24 cellular contexts compared by ENCODE assay signal in the genomic region with DNA sequence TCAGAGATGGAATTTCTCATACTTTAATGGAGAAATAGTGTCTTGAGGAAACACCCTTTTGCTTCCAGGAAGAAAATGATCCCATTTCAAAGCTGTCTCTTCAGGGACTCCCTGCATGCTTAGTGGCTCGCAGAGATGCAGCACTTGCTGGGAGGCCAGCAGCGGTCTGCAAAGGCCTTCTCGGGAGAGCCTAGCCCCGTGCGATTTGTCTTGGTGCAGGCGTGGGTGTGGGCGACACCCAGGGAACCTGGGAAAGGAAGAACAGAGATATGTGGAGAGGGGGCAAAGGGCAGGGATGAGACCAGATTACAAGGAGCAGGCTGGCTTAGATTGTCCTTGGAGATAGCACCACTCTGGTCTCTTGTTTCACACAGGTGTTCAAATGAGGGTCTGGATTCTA.
DNase-seq lines count a peak whose midpoint lies in the region; ATAC-seq and TF ChIP-seq lines count a peak whose summit lies in the region.
"Had no signal": no experiment of that assay in that cellular context is flagged by ENCODE, and none has a peak within 500 bp of the region (broad histone marks: within the 10 kb centered on the region; RNA-seq: fewer than 3 reads in every experiment).

No MANE protein-coding gene starts in this region.

- WGBS in mesendoderm (ENCODE audit: extremely low coverage, insufficient coverage, low lambda C conversion rate): no CpG with 5 or more reads among the region's 7 CpGs
- WGBS in suprapubic skin: 84% methylated on average over 7 of the region's 7 CpGs

- H4K8ac ChIP-seq in mesendoderm (ENCODE audit: low read depth, low read length): no peak overlapping the region

- H3K4ac ChIP-seq in mesendoderm (ENCODE audit: low read depth, low read length): no peak overlapping the region

- H3K36me3 ChIP-seq in mesendoderm (ENCODE audit: control insufficient read depth, insufficient read depth, low read length): no peaks in the 10 kb centered on the region
- no peaks in the 10 kb centered on the region for H3K36me3 ChIP-seq in suprapubic skin
- H3K36me3 ChIP-seq: BLaER1 treated with 17β-estradiol and CSF1 and Interleukin-3, amounts not matched to agents 10 nM and 100 nM; lower lobe of right lung; ovary had no signal

- peak overlapping the region; percentile 54 for H3K4me3 ChIP-seq in epithelial cell of proximal tubule (ENCODE audit: low read depth, low read length)
- H3K4me3 ChIP-seq in mesendoderm (ENCODE audit: low read length): no peak overlapping the region
- H3K4me3 ChIP-seq in suprapubic skin: peak overlapping the region; percentile 41
- H3K4me3 ChIP-seq: BLaER1 treated with 17β-estradiol and CSF1 and Interleukin-3, amounts not matched to agents 10 nM and 100 nM; SK-N-MC had no signal

- POLR2A ChIA-PET in WTC11 (lab: Charles Lee): interaction anchor here (1.1 kb wide), 1 partner anchor 11 kb away, joined by 3 read pairs; no protein-coding TSS in a partner anchor

- H3K4me3 Mint-ChIP-seq in WTC11: peak overlapping the region; percentile 65
- H3K4me3 Mint-ChIP-seq: natural killer cell treated with Interleukin-12 subunit alpha and Interleukin-12 subunit beta and Interleukin-15 and Interleukin-18, amount 100 ng/mL, for 72 hours; stimulated activated naive B cell treated with anti-CD40 and anti-IgM and Interleukin-4, amounts not matched to agents 10 μg/mL and 1 μg/mL and 100 μg/mL, for 72 hours had no signal

- TF ChIP-seq EP300 in suprapubic skin (IDR thresholded peaks at IDR 0.05): no peak

- H2AK5ac ChIP-seq in mesendoderm (ENCODE audit: low read length): no peak overlapping the region

- CTCF ChIA-PET in WTC11 (lab: Charles Lee): interaction anchor here (1.0 to 5.5 kb wide), 6 partner anchors 11 to 343 kb away, joined by 4 to 41 read pairs (median 6); no protein-coding TSS in a partner anchor

- no peaks in the 10 kb centered on the region for H3K9me3 ChIP-seq in suprapubic skin
- H3K9me3 ChIP-seq: lower lobe of right lung had no signal

- peaks cover 10% of the 10 kb centered on the region for H3K9me3 Mint-ChIP-seq in WTC11

- H3K79me2 ChIP-seq in mesendoderm (ENCODE audit: control insufficient read depth, insufficient read depth, low read length): no peaks in the 10 kb centered on the region

- TF ChIP-seq POLR2A in suprapubic skin (IDR thresholded peaks at IDR 0.05): no peak

- no peak overlapping the region for H2BK15ac ChIP-seq in mesendoderm (replicated peaks; ENCODE audit: low read depth)

- peaks cover 86% of the 10 kb centered on the region for H3K27me3 Mint-ChIP-seq in WTC11 (ENCODE audit: low read depth)

- peaks cover 12% of the 10 kb centered on the region for H3K4me1 ChIP-seq in mesendoderm (ENCODE audit: control insufficient read depth, low read depth, low read length)
- H3K4me1 ChIP-seq in suprapubic skin: peaks cover 5% of the 10 kb centered on the region
- H3K4me1 ChIP-seq: lower lobe of right lung had no signal

- no peak; the same call in 1 of the 2 replicates for ATAC-seq in WTC11
- ATAC-seq in GM21367 (IDR thresholded peaks at IDR 0.05; ENCODE audit: unreplicated experiment): no peak
- no peak for ATAC-seq in HG02981 (IDR thresholded peaks at IDR 0.05; ENCODE audit: unreplicated experiment)
- ATAC-seq: natural killer cell treated with Interleukin-12 subunit alpha and Interleukin-12 subunit beta and Interleukin-15 and Interleukin-18, amount 100 ng/mL, for 72 hours; stimulated activated naive B cell treated with anti-CD40 and anti-IgM and Interleukin-4, amounts not matched to agents 10 μg/mL and 1 μg/mL and 100 μg/mL, for 72 hours had no signal

- peak overlapping the region; percentile 18 for H3K9ac ChIP-seq in mesendoderm (ENCODE audit: low read length)
- H3K9ac ChIP-seq: BLaER1 treated with 17β-estradiol and CSF1 and Interleukin-3, amounts not matched to agents 10 nM and 100 nM had no signal

- TF ChIP-seq CTCF in WTC11 (IDR thresholded peaks at IDR 0.05) (no peak), epithelial cell of proximal tubule (conservative IDR thresholded peaks at IDR 0.05; ENCODE audit: low read depth, low read length) (no peak), suprapubic skin (IDR thresholded peaks at IDR 0.05) (no peak)

- no peak overlapping the region for H3K18ac ChIP-seq in mesendoderm (ENCODE audit: low read length)

- no peak overlapping the region for H3K27ac Mint-ChIP-seq in WTC11
- H3K27ac Mint-ChIP-seq: natural killer cell treated with Interleukin-12 subunit alpha and Interleukin-12 subunit beta and Interleukin-15 and Interleukin-18, amount 100 ng/mL, for 72 hours; stimulated activated naive B cell treated with anti-CD40 and anti-IgM and Interleukin-4, amounts not matched to agents 10 μg/mL and 1 μg/mL and 100 μg/mL, for 72 hours had no signal

- no peak overlapping the region for H4K5ac ChIP-seq in mesendoderm (ENCODE audit: low read length)

- H3K27me3 ChIP-seq in mesendoderm (ENCODE audit: insufficient read depth, low read length, poor library complexity) (peaks cover 2% of the 10 kb centered on the region), suprapubic skin (peaks cover 83% of the 10 kb centered on the region)
- H3K27me3 ChIP-seq: BLaER1 treated with 17β-estradiol and CSF1 and Interleukin-3, amounts not matched to agents 10 nM and 100 nM; ovary had no signal

- H3K27ac ChIP-seq in mesendoderm (ENCODE audit: low read depth, low read length): no peak overlapping the region
- H3K27ac ChIP-seq in suprapubic skin: no peak overlapping the region
- H3K27ac ChIP-seq: BLaER1 treated with 17β-estradiol and CSF1 and Interleukin-3, amounts not matched to agents 10 nM and 100 nM; dorsolateral prefrontal cortex; lower lobe of right lung; ovary; SK-N-MC had no signal

- H3K4me1 Mint-ChIP-seq in WTC11: peaks cover 3% of the 10 kb centered on the region; the same call in 1 of the 2 replicates
- H3K4me1 Mint-ChIP-seq: stimulated activated naive B cell treated with anti-CD40 and anti-IgM and Interleukin-4, amounts not matched to agents 10 μg/mL and 1 μg/mL and 100 μg/mL, for 72 hours had no signal

- H3K4me2 ChIP-seq in mesendoderm (ENCODE audit: low read length): no peak overlapping the region
- H3K4me2 ChIP-seq: BLaER1 treated with 17β-estradiol and CSF1 and Interleukin-3, amounts not matched to agents 10 nM and 100 nM had no signal

- no peak overlapping the region for H2BK5ac ChIP-seq in mesendoderm (ENCODE audit: low read length)

- no peak overlapping the region for H3K23ac ChIP-seq in mesendoderm (ENCODE audit: low read length)

- peaks cover 10% of the 10 kb centered on the region for H3K36me3 Mint-ChIP-seq in WTC11

- peak overlapping the region; percentile 44 for H3K56ac ChIP-seq in mesendoderm (ENCODE audit: low read length)

- DNase-seq in WTC11 (ENCODE audit: low spot score): no peak
- DNase-seq in epithelial cell of proximal tubule (ENCODE audit: low read depth): no peak
- peak; percentile 14 for DNase-seq in mesendoderm
- DNase-seq in suprapubic skin (ENCODE audit: low spot score in 2 of 2): no peak
- no peak for DNase-seq in SIG-M5 (lab: John Stamatoyannopoulos, UW)
- DNase-seq in mesenteric fat pad (ENCODE audit: low spot score): no peak
- DNase-seq: activated CD4-positive, alpha-beta T cell treated with anti-CD3 and anti-CD28 coated beads, Interleukin-2, amount 50 U/mL, for 48 hours; activated CD4-positive, CD25-positive, alpha-beta regulatory T cell treated with anti-CD3 and anti-CD28 coated beads, Interleukin-2, amount 50 U/mL, for 72 hours; activated gamma-delta T cell treated with Interleukin-2 at 50 U/mL for 16 hours; activated T-cell treated with anti-CD3 and anti-CD28 coated beads, Interleukin-2, amount 50 U/mL, for 48 hours; KBM-7; lower lobe of right lung; NCI-H1105; NCI-H1930; NCI-H524 treated with DMSO at 0.1 percent for 48 hours; ovary; stimulated activated naive B cell treated with anti-CD40 and anti-IgM and Interleukin-4, amounts not matched to agents 10 μg/mL and 1 μg/mL and 100 μg/mL, for 72 hours; substantia nigra had no signal

- H2BK120ac ChIP-seq in mesendoderm (ENCODE audit: low read depth, low read length): no peak overlapping the region

- no peaks in the 10 kb centered on the region for H3K79me1 ChIP-seq in mesendoderm (ENCODE audit: low read length)

TF ChIP-seq in WTC11, 78 proteins besides CTCF, POLR2A, EP300 and RAD21:
- no peak for TF ChIP-seq EMX1 (CRISPR knock-in tag; IDR thresholded peaks at IDR 0.05)
- TF ChIP-seq SOX15 (CRISPR knock-in tag; IDR thresholded peaks at IDR 0.05): no peak
